Comparison of ENCODE assay signal across 9 cellular contexts in the genomic region with DNA sequence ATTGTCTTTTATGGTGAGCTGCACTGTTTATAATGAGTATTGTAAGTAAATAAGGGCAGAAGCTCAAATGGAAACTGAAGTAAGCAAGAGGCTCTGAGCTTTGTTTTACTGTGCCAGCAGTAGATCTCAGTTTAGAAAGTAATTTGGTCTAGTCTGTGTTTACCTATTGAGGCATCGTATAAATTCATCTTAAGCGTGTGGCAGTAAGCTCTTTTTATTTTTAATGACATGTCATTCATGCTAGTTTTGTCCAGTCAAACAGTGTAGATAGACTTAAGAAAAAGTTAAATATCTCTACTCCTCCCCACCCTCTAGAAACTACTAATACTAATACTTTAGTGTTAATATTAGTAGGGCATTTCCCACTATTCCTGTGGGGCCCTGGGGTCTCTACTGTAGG. TPM values are rescaled to one million over a fixed set of nuclear protein-coding genes. Genes with fewer than 3 reads are reported as not detected.
A peak's percentile ranks its signal among the peaks of the same experiment; 100 is the strongest.
DNase-seq lines count a peak whose midpoint lies in the region; ATAC-seq and TF ChIP-seq lines count a peak whose summit lies in the region.
"Had no signal": no experiment of that assay in that cellular context is flagged by ENCODE, and none has a peak within 500 bp of the region (broad histone marks: within the 10 kb centered on the region; RNA-seq: fewer than 3 reads in every experiment).

No MANE protein-coding gene starts in this region.

- H3K27me3 Mint-ChIP-seq in activated CD4-positive, alpha-beta T cell treated with anti-CD3 and anti-CD28 coated beads for 36 hours: no peaks in the 10 kb centered on the region
- no peaks in the 10 kb centered on the region for H3K27me3 Mint-ChIP-seq in activated B cell treated with CpG ODN at 0.5 μM for 24 hours

- POLR2A ChIA-PET in activated CD4-positive, alpha-beta T cell treated with anti-CD3 and anti-CD28 coated beads for 36 hours (lab: Charles Lee): interaction anchor here (0.6 to 0.9 kb wide), 2 partner anchors 774 to 1126 kb away, joined by 3 to 4 read pairs; no protein-coding TSS in a partner anchor
- POLR2A ChIA-PET in activated B cell treated with CpG ODN at 0.5 μM for 24 hours (lab: Charles Lee): no interaction called here

- CTCF ChIA-PET in activated CD4-positive, alpha-beta T cell treated with anti-CD3 and anti-CD28 coated beads for 36 hours (lab: Charles Lee): interaction anchor here (1.0 to 1.8 kb wide), 4 partner anchors 14 to 374 kb away, joined by 3 to 11 read pairs (median 3); no protein-coding TSS in a partner anchor
- CTCF ChIA-PET in activated B cell treated with CpG ODN at 0.5 μM for 24 hours (lab: Charles Lee): no interaction called here

- H3K4me3 ChIP-seq in hepatocyte: peak overlapping the region; percentile 59
- H3K4me3 ChIP-seq in subcutaneous abdominal adipose tissue (ENCODE audit: low read depth in 1 of 5, low read length in 5 of 5): peak overlapping the region; percentile 67 to 99 (median 93)

- WGBS in hepatocyte (ENCODE audit: low lambda C conversion rate, missing lambda C conversion rate): 18% methylated on average over 2 of the region's 2 CpGs

- peak overlapping the region; percentile 83 to 99 (median 94) for H3K9ac ChIP-seq in subcutaneous abdominal adipose tissue (ENCODE audit: low read length in 5 of 5)

- H3K4me1 Mint-ChIP-seq in activated CD4-positive, alpha-beta T cell treated with anti-CD3 and anti-CD28 coated beads for 36 hours: peaks cover 50% of the 10 kb centered on the region
- H3K4me1 Mint-ChIP-seq in activated B cell treated with CpG ODN at 0.5 μM for 24 hours: peaks cover 44% of the 10 kb centered on the region

- ATAC-seq in activated CD4-positive, alpha-beta T cell treated with anti-CD3 and anti-CD28 coated beads for 36 hours: no peak
- no peak for ATAC-seq in activated B cell treated with CpG ODN at 0.5 μM for 24 hours (ENCODE audit: low read depth)

- H3K9me2 ChIP-seq in hepatocyte (replicated peaks; ENCODE audit: insufficient read depth): no peaks in the 10 kb centered on the region

- H3K36me3 ChIP-seq in hepatocyte (replicated peaks; ENCODE audit: insufficient read depth, low read depth) (no peaks in the 10 kb centered on the region), subcutaneous abdominal adipose tissue (ENCODE audit: control insufficient read depth in 5 of 5, insufficient read depth in 5 of 5, low read length in 5 of 5) (peaks cover 0 to 1% (median 0%) of the 10 kb centered on the region in 5 donors)

- TF ChIP-seq CTCF in activated B cell treated with CpG ODN at 0.5 μM for 24 hours (IDR thresholded peaks at IDR 0.05) (no peak), hepatocyte (IDR thresholded peaks at IDR 0.05; ENCODE audit: poor library complexity) (no peak)

- H3K4me1 ChIP-seq in hepatocyte (ENCODE audit: insufficient read depth): peaks cover 18% of the 10 kb centered on the region
- H3K4me1 ChIP-seq in subcutaneous abdominal adipose tissue (ENCODE audit: control insufficient read depth in 5 of 5, insufficient read depth in 5 of 5, low read length in 5 of 5): peaks cover 4 to 50% (median 43%) of the 10 kb centered on the region in 5 donors

- H3K27ac Mint-ChIP-seq in activated CD4-positive, alpha-beta T cell treated with anti-CD3 and anti-CD28 coated beads for 36 hours: peak overlapping the region; percentile 12
- H3K27ac Mint-ChIP-seq in activated B cell treated with CpG ODN at 0.5 μM for 24 hours: no peak overlapping the region

- H4K20me1 ChIP-seq in hepatocyte (ENCODE audit: insufficient read depth, poor library complexity, severe bottlenecking): peaks cover 23% of the 10 kb centered on the region

- H3K27ac ChIP-seq in hepatocyte: peak overlapping the region; percentile 94
- H3K27ac ChIP-seq in subcutaneous abdominal adipose tissue (ENCODE audit: low read depth, low read length): peak overlapping the region; percentile 100

- peak overlapping the region; percentile 83 for H3K4me2 ChIP-seq in hepatocyte

- H3K27me3 ChIP-seq in hepatocyte (no peaks in the 10 kb centered on the region), subcutaneous abdominal adipose tissue (ENCODE audit: control insufficient read depth in 5 of 5, insufficient read depth in 4 of 5, low read length in 5 of 5) (no peaks in the 10 kb centered on the region)

- intact Hi-C loops in activated CD4-positive, alpha-beta T cell treated with anti-CD3 and anti-CD28 coated beads for 36 hours (cut with DNase I, micrococcal nuclease): loop anchor here in 1 of 2 experiments (5.0 kb wide), 1 partner anchor 509 kb away; a partner anchor contains a TSS
- intact Hi-C loops in activated B cell treated with CpG ODN at 0.5 μM for 24 hours (cut with micrococcal nuclease): loop anchor here (2.0 to 10.0 kb wide), 2 partner anchors 357 to 1459 kb away; a partner anchor contains a TSS

- H3K9me3 ChIP-seq in hepatocyte (ENCODE audit: low read depth): no peaks in the 10 kb centered on the region
- no peaks in the 10 kb centered on the region for H3K9me3 ChIP-seq in subcutaneous abdominal adipose tissue (ENCODE audit: control insufficient read depth in 5 of 5, low read length in 5 of 5)

- H3K9me3 Mint-ChIP-seq in activated CD4-positive, alpha-beta T cell treated with anti-CD3 and anti-CD28 coated beads for 36 hours (ENCODE audit: low read depth): no peaks in the 10 kb centered on the region
- H3K9me3 Mint-ChIP-seq in activated B cell treated with CpG ODN at 0.5 μM for 24 hours: no peaks in the 10 kb centered on the region

- peaks cover 61% of the 10 kb centered on the region for H3K79me2 ChIP-seq in hepatocyte

- H2AFZ ChIP-seq in hepatocyte: no peak overlapping the region

- peak overlapping the region; percentile 89 for H3K4me3 Mint-ChIP-seq in activated CD4-positive, alpha-beta T cell treated with anti-CD3 and anti-CD28 coated beads for 36 hours
- peak overlapping the region; percentile 95 for H3K4me3 Mint-ChIP-seq in activated B cell treated with CpG ODN at 0.5 μM for 24 hours

- peaks cover 6% of the 10 kb centered on the region for H3K36me3 Mint-ChIP-seq in activated CD4-positive, alpha-beta T cell treated with anti-CD3 and anti-CD28 coated beads for 36 hours (ENCODE audit: low read depth)
- peaks cover 9% of the 10 kb centered on the region for H3K36me3 Mint-ChIP-seq in activated B cell treated with CpG ODN at 0.5 μM for 24 hours (ENCODE audit: low read depth)

- no peak for DNase-seq in activated CD4-positive, alpha-beta T cell treated with anti-CD3 and anti-CD28 coated beads for 36 hours
- DNase-seq in activated CD4-positive, alpha-beta T cell treated with anti-CD3 and anti-CD28 coated beads, Interleukin-2, amount 50 U/mL, for 4 hours: no peak
- DNase-seq in activated B cell treated with CpG ODN at 0.5 μM for 24 hours (no peak), hepatocyte (ENCODE audit: low spot score) (no peak), NOMO-1 treated with DMSO at 0.1 percent for 48 hours (lab: John Stamatoyannopoulos, UW; ENCODE audit: unreplicated experiment) (no peak), DMS79 treated with DMSO at 0.1 percent for 48 hours (lab: John Stamatoyannopoulos, UW) (no peak), GDM1 (lab: John Stamatoyannopoulos, UW) (no peak)
- DNase-seq: foreskin melanocyte had no signal

RNA-seq across cellular contexts. Expression of a gene that starts 2.0 kb away (rescaled TPM):
- total RNA-seq in activated CD4-positive, alpha-beta T cell treated with anti-CD3 and anti-CD28 coated beads for 36 hours: 10 to 100 TPM; 18.7 to 20.3 TPM
- total RNA-seq in activated B cell treated with CpG ODN at 0.5 μM for 24 hours (14.8 and 16.3 TPM in 2 replicates), hepatocyte (80.0 and 82.2 TPM in 2 replicates)
- 45.7 and 50.4 TPM in 2 replicates for polyA plus RNA-seq in hepatocyte
